In genomic region chr17:59154335-59154720, GRCh38 we compare ENCODE assay signal across 8 cellular contexts. TPM values are rescaled to one million over a fixed set of nuclear protein-coding genes. Genes with fewer than 3 reads are reported as not detected.
A peak's percentile ranks its signal among the peaks of the same experiment; 100 is the strongest.
DNase-seq lines count a peak whose midpoint lies in the region; ATAC-seq and TF ChIP-seq lines count a peak whose summit lies in the region.

No MANE protein-coding gene starts in this region.

- peaks cover 34% of the 10 kb centered on the region for H3K36me3 Mint-ChIP-seq in activated CD8-positive, alpha-beta memory T cell treated with anti-CD3 and anti-CD28 coated beads, Interleukin-2, amount 10 ng/mL, durations not matched to agents 7 days and 5 days
- no peaks in the 10 kb centered on the region for H3K36me3 Mint-ChIP-seq in progenitor cell of endocrine pancreas (ENCODE audit: insufficient read depth)

- H3K27ac Mint-ChIP-seq in activated CD8-positive, alpha-beta memory T cell treated with anti-CD3 and anti-CD28 coated beads, Interleukin-2, amount 10 ng/mL, durations not matched to agents 7 days and 5 days: no peak overlapping the region
- no peak overlapping the region for H3K27ac Mint-ChIP-seq in progenitor cell of endocrine pancreas

- no peaks in the 10 kb centered on the region for H3K9me3 Mint-ChIP-seq in activated CD8-positive, alpha-beta memory T cell treated with anti-CD3 and anti-CD28 coated beads, Interleukin-2, amount 10 ng/mL, durations not matched to agents 7 days and 5 days (ENCODE audit: low read depth)
- H3K9me3 Mint-ChIP-seq in progenitor cell of endocrine pancreas (ENCODE audit: low read depth): no peaks in the 10 kb centered on the region

- ATAC-seq in activated CD8-positive, alpha-beta memory T cell treated with anti-CD3 and anti-CD28 coated beads, Interleukin-2, amount 10 ng/mL, durations not matched to agents 7 days and 5 days: no peak
- ATAC-seq in HG03342 (IDR thresholded peaks at IDR 0.05; ENCODE audit: unreplicated experiment) (no peak), GM19397 (IDR thresholded peaks at IDR 0.05; ENCODE audit: unreplicated experiment) (no peak)

- intact Hi-C loops in head of caudate nucleus (cut with DNase I): loop anchor here (2.0 kb wide), 1 partner anchor 48 kb away; the partner anchor contains the start of gene TRIM37

- H3K4me3 Mint-ChIP-seq in activated CD8-positive, alpha-beta memory T cell treated with anti-CD3 and anti-CD28 coated beads, Interleukin-2, amount 10 ng/mL, durations not matched to agents 7 days and 5 days: no peak overlapping the region
- H3K4me3 Mint-ChIP-seq in progenitor cell of endocrine pancreas (ENCODE audit: low read depth): no peak overlapping the region

- H3K4me1 Mint-ChIP-seq in activated CD8-positive, alpha-beta memory T cell treated with anti-CD3 and anti-CD28 coated beads, Interleukin-2, amount 10 ng/mL, durations not matched to agents 7 days and 5 days: peaks cover 63% of the 10 kb centered on the region
- H3K4me1 Mint-ChIP-seq in progenitor cell of endocrine pancreas (ENCODE audit: low read depth): peaks cover 29% of the 10 kb centered on the region

- H3K27me3 Mint-ChIP-seq in activated CD8-positive, alpha-beta memory T cell treated with anti-CD3 and anti-CD28 coated beads, Interleukin-2, amount 10 ng/mL, durations not matched to agents 7 days and 5 days: no peaks in the 10 kb centered on the region
- H3K27me3 Mint-ChIP-seq in progenitor cell of endocrine pancreas: no peaks in the 10 kb centered on the region

- DNase-seq in NCI-H526 (lab: John Stamatoyannopoulos, UW) (peak; percentile 63 to 76), NCI-H526 treated with DMSO at 0.1 percent for 48 hours (lab: John Stamatoyannopoulos, UW) (no peak), NCI-H1105 treated with DMSO at 0.1 percent for 48 hours (lab: John Stamatoyannopoulos, UW) (peak; percentile 54), head of caudate nucleus (peak in 41 of 42 donors; percentile 26 to 82 (median 62)), progenitor cell of endocrine pancreas (ENCODE audit: low spot score, unreplicated experiment) (peak; percentile 16)
- DNase-seq in activated CD8-positive, alpha-beta memory T cell treated with anti-CD3 and anti-CD28 coated beads, Interleukin-2, amount 10 ng/mL, durations not matched to agents 7 days and 5 days: peak; percentile 68

- CTCF ChIA-PET in activated CD8-positive, alpha-beta memory T cell treated with anti-CD3 and anti-CD28 coated beads, Interleukin-2, amount 10 ng/mL, durations not matched to agents 7 days and 5 days (lab: Charles Lee): interaction anchor here (1.5 to 2.7 kb wide), 2 partner anchors 45 to 47 kb away, joined by 6 to 7 read pairs; partner anchors contain the start of gene TRIM37

- no peak for TF ChIP-seq CTCF in progenitor cell of endocrine pancreas (IDR thresholded peaks at IDR 0.05; ENCODE audit: unreplicated experiment)

RNA-seq across cellular contexts. Expression of gene SKA2, which starts 0.7 kb away (rescaled TPM):
- total RNA-seq in activated CD8-positive, alpha-beta memory T cell treated with anti-CD3 and anti-CD28 coated beads, Interleukin-2, amount 10 ng/mL, durations not matched to agents 7 days and 5 days: 10 to 100 TPM; 77.8 to 78.0 TPM
- 54.4 and 61.6 TPM in 2 replicates for total RNA-seq in progenitor cell of endocrine pancreas

RNA-seq across cellular contexts. Expression of gene PRR11, which starts 1.2 kb away (rescaled TPM):
- 10 to 100 TPM; 65.4 to 69.8 TPM for total RNA-seq in activated CD8-positive, alpha-beta memory T cell treated with anti-CD3 and anti-CD28 coated beads, Interleukin-2, amount 10 ng/mL, durations not matched to agents 7 days and 5 days
- 21.2 and 24.9 TPM in 2 replicates for total RNA-seq in progenitor cell of endocrine pancreas

RNA-seq across cellular contexts. Expression of gene TRIM37, which starts 47.6 kb away (rescaled TPM):
- 10 to 100 TPM; 29.3 to 37.7 TPM for total RNA-seq in activated CD8-positive, alpha-beta memory T cell treated with anti-CD3 and anti-CD28 coated beads, Interleukin-2, amount 10 ng/mL, durations not matched to agents 7 days and 5 days
- 25.9 and 28.8 TPM in 2 replicates for total RNA-seq in progenitor cell of endocrine pancreas

RNA-seq across cellular contexts. Expression of gene SMG8, which starts 55.5 kb away (rescaled TPM):
- total RNA-seq in activated CD8-positive, alpha-beta memory T cell treated with anti-CD3 and anti-CD28 coated beads, Interleukin-2, amount 10 ng/mL, durations not matched to agents 7 days and 5 days: 10 to 100 TPM; 15.2 to 21.7 TPM
- 16.8 and 17.6 TPM in 2 replicates for total RNA-seq in progenitor cell of endocrine pancreas
